In the genomic region with DNA sequence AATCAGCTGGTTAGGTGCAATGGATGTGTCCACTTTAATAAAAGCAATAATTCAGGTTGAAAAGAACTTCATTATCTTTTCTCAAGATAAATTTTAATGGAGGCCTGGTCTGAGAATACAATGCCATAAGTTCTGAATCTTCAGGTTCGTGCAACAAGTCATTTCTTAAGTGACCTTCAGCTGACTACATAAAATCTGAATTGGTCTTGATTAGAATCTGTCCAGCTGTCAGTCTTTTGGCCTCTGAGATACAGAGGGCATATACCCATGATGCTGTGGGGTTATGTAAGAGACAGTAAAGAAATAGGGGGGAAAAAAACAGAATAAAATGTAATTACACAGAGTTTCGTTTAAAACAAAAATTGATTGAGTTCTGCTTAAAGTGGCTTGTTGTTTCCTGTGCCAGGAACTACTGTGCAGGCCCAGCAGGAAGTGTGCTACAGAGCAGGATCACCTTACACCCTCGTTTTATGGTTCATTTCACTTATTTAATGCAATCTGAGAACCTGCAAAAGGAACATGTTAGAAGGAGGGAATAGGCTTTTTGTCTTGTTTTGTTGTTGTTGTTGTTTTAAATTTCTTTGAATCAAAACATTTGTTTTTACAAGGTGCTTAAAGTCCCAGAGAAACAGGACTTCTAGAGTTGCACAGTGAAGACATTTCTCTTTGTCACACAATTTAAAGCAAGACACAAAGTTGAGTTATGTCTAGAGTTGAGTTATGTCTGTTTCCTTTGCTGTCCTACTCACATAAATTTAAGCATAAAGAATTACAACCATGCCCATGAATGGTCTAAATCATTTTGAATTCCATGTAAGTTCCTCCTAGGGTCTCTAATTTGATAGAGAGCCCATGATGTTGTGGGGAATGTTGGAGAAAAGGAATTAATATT, we compare ENCODE assay signal across 10 cellular contexts.
DNase-seq lines count a peak whose midpoint lies in the region; ATAC-seq lines count a peak whose summit lies in the region.
"Had no signal": no experiment of that assay in that cellular context is flagged by ENCODE, and none has a peak within 500 bp of the region (broad histone marks: within the 10 kb centered on the region; RNA-seq: fewer than 3 reads in every experiment).

No MANE protein-coding gene starts in this region.

- H4K8ac ChIP-seq in mesendoderm (ENCODE audit: low read depth, low read length), result no peak overlapping the region

- no peak overlapping the region for H3K27ac ChIP-seq in mesendoderm (ENCODE audit: low read depth, low read length)

- no peak overlapping the region for H2AK5ac ChIP-seq in mesendoderm (ENCODE audit: low read length)

- no peak overlapping the region for H3K9ac ChIP-seq in mesendoderm (ENCODE audit: low read length)

- peak; percentile 62 for ATAC-seq in HG03103 (IDR thresholded peaks at IDR 0.05; ENCODE audit: low read depth, unreplicated experiment)

- no peak overlapping the region for H3K4ac ChIP-seq in mesendoderm (ENCODE audit: low read depth, low read length)

- no peak overlapping the region for H3K18ac ChIP-seq in mesendoderm (ENCODE audit: low read length)

- no peak overlapping the region for H2BK120ac ChIP-seq in mesendoderm (ENCODE audit: low read depth, low read length)

- no peaks in the 10 kb centered on the region for H3K4me1 ChIP-seq in mesendoderm (ENCODE audit: control insufficient read depth, low read depth, low read length)

- H2BK15ac ChIP-seq in mesendoderm (replicated peaks; ENCODE audit: low read depth), result no peak overlapping the region

- no peaks in the 10 kb centered on the region for H3K79me1 ChIP-seq in mesendoderm (ENCODE audit: low read length)

- H3K79me2 ChIP-seq in mesendoderm (ENCODE audit: control insufficient read depth, insufficient read depth, low read length), result no peaks in the 10 kb centered on the region

- H2BK5ac ChIP-seq in mesendoderm (ENCODE audit: low read length), result no peak overlapping the region

- H4K5ac ChIP-seq in mesendoderm (ENCODE audit: low read length), result no peak overlapping the region

- no CpG with 5 or more reads among the region's 3 CpGs for WGBS in mesendoderm (ENCODE audit: extremely low coverage, insufficient coverage, low lambda C conversion rate)

- no peaks in the 10 kb centered on the region for H3K36me3 ChIP-seq in mesendoderm (ENCODE audit: control insufficient read depth, insufficient read depth, low read length)

- H3K23ac ChIP-seq in mesendoderm (ENCODE audit: low read length), result no peak overlapping the region

- peak; percentile 61 for DNase-seq in DMS 273 (lab: John Stamatoyannopoulos, UW; ENCODE audit: unreplicated experiment)
- DNase-seq in NCI-H748 (lab: John Stamatoyannopoulos, UW; ENCODE audit: unreplicated experiment), result peak; percentile 82
- peak; percentile 1 for DNase-seq in glomerular visceral epithelial cell (ENCODE audit: extremely low spot score)
- DNase-seq in mesendoderm, result no peak
- no peak for DNase-seq in retina
- DNase-seq in activated effector memory CD4-positive, alpha-beta T cell treated with Interleukin-2 at 50 U/mL for 16 hours, result no peak
- no peak for DNase-seq in RPMI8226
- DNase-seq: activated CD4-positive, alpha-beta T cell treated with anti-CD3 and anti-CD28 coated beads for 4 hours; hippocampal formation had no signal

- H3K4me3 ChIP-seq in mesendoderm (ENCODE audit: low read length), result no peak overlapping the region

- no peaks in the 10 kb centered on the region for H3K27me3 ChIP-seq in mesendoderm (ENCODE audit: insufficient read depth, low read length, poor library complexity)

- H3K4me2 ChIP-seq in mesendoderm (ENCODE audit: low read length), result no peak overlapping the region

- no peak overlapping the region for H3K56ac ChIP-seq in mesendoderm (ENCODE audit: low read length)

Comparison
In these comparisons a context has a peak if more than half of its experiments do, and no peak if none do; other contexts are left out.
1. DNase-seq: peak in DMS 273 (single experiment), NCI-H748 (single experiment) and glomerular visceral epithelial cell (single experiment); none in mesendoderm (single experiment), retina (single experiment), activated effector memory CD4-positive, alpha-beta T cell treated with Interleukin-2 at 50 U/mL for 16 hours (single experiment) and RPMI8226 (single experiment).